ENCODE assay signal across 25 cellular contexts in the genomic region with DNA sequence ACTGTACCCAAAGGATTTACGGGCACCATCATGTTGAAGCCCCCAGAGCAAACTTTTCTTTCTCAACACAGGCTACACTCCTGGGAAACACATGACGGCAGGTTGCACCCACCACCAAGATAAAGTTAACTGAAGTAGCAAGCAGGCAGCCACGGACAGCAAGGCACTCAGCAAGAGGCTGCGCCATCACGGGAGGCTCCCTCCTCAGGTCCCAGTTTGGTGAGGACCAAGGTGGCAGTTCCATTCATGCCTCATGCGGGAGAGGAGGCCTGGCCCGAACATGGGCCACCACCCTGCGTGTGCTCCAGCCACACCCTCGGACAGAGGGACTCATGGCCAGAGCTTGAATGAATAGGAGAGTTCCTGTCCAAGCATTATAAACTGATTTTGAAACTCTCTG. TPM values are rescaled to one million over a fixed set of nuclear protein-coding genes. Genes with fewer than 3 reads are reported as not detected.
"Had no signal": no experiment of that assay in that cellular context is flagged by ENCODE, and none has a peak within 500 bp of the region (broad histone marks: within the 10 kb centered on the region; RNA-seq: fewer than 3 reads in every experiment).

No MANE protein-coding gene starts in this region.

- H3K27me3 ChIP-seq: body of pancreas, thyroid gland had no signal

- DNase-seq: activated CD4-positive, alpha-beta T cell treated with anti-CD3 and anti-CD28 coated beads for 4 hours; activated CD4-positive, alpha-beta T cell treated with anti-CD3 and anti-CD28 coated beads, Interleukin-2, amount 50 U/mL, for 4 hours; activated naive CD4-positive, alpha-beta T cell; activated T-cell treated with anti-CD3 and anti-CD28 coated beads for 4 hours; activated T-cell treated with anti-CD3 and anti-CD28 coated beads, Interleukin-2, amount 50 U/mL, for 72 hours; anterior cingulate cortex; body of pancreas; cerebellar nuclear complex; cortex of kidney; endodermal cell; hippocampal formation; kidney; lower lobe of right lung; mesenchymal stem cell; natural killer cell; occipital lobe; psoas muscle; stimulated activated naive CD4-positive, alpha-beta T cell; thyroid gland; upper lobe of right lung had no signal

- H3K27ac ChIP-seq: body of pancreas, lower lobe of right lung, neural progenitor cell, parathyroid adenoma, psoas muscle, thyroid gland, upper lobe of right lung, VCaP had no signal

RNA-seq across cellular contexts. Expression of gene ADCY5, which starts 6.8 kb away (rescaled TPM):
- total RNA-seq: activated naive CD4-positive, alpha-beta T cell treated with anti-CD3 and anti-CD28 coated beads, Interleukin-2, amount 50 U/mL, for 72 hours; activated T-cell treated with anti-CD3 and anti-CD28 coated beads, Interleukin-2, amount 50 U/mL, for 72 hours; natural killer cell; T-helper 1 cell treated with Interleukin-12 subunit alpha and Interleukin-12 subunit beta and Interleukin-4 antibody, amounts not matched to agents 30 ng/mL and 1 ng/mL, for 36 hours had no signal
